In the genomic region with DNA sequence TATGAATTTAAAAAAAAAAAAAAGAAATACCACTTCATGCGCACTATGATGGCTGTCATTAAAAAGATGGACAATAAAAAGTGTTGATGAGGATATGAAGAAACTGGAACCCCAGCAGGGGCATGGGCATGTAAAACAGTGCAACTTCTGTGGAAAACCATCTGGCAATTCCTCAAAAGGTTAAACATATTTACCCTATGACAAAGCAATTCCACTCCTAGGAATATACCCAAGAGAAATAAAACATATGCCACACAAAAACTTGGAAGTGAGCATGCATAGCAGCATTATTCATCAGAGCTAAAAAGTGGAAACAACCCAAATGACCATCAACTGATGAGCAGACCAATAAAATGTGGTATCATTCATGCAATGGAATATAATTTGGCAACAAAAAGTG, we compare ENCODE assay signal across 1 cellular context.
TF ChIP-seq lines count a peak whose summit lies in the region.

No MANE protein-coding gene starts in this region.

TF ChIP-seq in IMR-90, 13 proteins besides CTCF, POLR2A, EP300 and RAD21:
- TF ChIP-seq MAFK (IDR thresholded peaks at IDR 0.05; ENCODE audit: low read depth, low read length) (0 out of 2 replicates have a peak, but pooled peaks have one; percentile 7), NFE2L2 (IDR thresholded peaks at IDR 0.05; ENCODE audit: low read depth, low read length) (peak; percentile 68; the same call in 1 of the 2 replicates), CHD1 (IDR thresholded peaks at IDR 0.05; ENCODE audit: low read depth, low read length) (no peak), FOS (IDR thresholded peaks at IDR 0.05; ENCODE audit: low read depth, low read length) (peak; percentile 40; the same call in 1 of the 2 replicates)
TF ChIP-seq in IMR-90: peak in this region for 3.
